ENCODE assay signal across 8 cellular contexts in genomic region chr11:57277845-57278720, GRCh38. TPM values are rescaled to one million over a fixed set of nuclear protein-coding genes. Genes with fewer than 3 reads are reported as not detected.
DNase-seq lines count a peak whose midpoint lies in the region; ATAC-seq and TF ChIP-seq lines count a peak whose summit lies in the region.

No MANE protein-coding gene starts in this region.

- H3K36me3 ChIP-seq in heart left ventricle (no peaks in the 10 kb centered on the region), psoas muscle (ENCODE audit: insufficient read depth in 1 of 2, low read depth in 1 of 2) (no peaks in the 10 kb centered on the region)

- intact Hi-C loops in CD4-positive, alpha-beta T cell (cut with DNase I, micrococcal nuclease) = no loop called here
- intact Hi-C loops in heart left ventricle (cut with DNase I) = loop anchor here in 4 of 10 donors (1.0 to 5.0 kb wide), 5 partner anchors 27 to 49 kb away; partner anchors contain the start of gene TNKS1BP1 (in 1 of the 4)
- intact Hi-C loops in psoas muscle (cut with DNase I) = no loop called here

- H3K27ac ChIP-seq in CD4-positive, alpha-beta T cell (ENCODE audit: low read depth, low read length) = no peak overlapping the region
- H3K27ac ChIP-seq in heart left ventricle = peak overlapping the region; percentile 40 to 94 (median 80)
- peak overlapping the region; percentile 73 for H3K27ac ChIP-seq in psoas muscle

- H3K27me3 Mint-ChIP-seq in CD4-positive, alpha-beta T cell = peaks cover 32% of the 10 kb centered on the region

- H3K27me3 ChIP-seq in CD4-positive, alpha-beta T cell (ENCODE audit: control insufficient read depth, insufficient read depth, low read length) = peaks cover 12% of the 10 kb centered on the region
- H3K27me3 ChIP-seq in heart left ventricle (no peaks in the 10 kb centered on the region), psoas muscle (ENCODE audit: insufficient read depth in 3 of 3, low read length in 2 of 3) (no peaks in the 10 kb centered on the region)

- CTCF ChIA-PET in CD4-positive, alpha-beta T cell (lab: Charles Lee) = no interaction called here

- POLR2A ChIA-PET in CD4-positive, alpha-beta T cell (lab: Charles Lee) = no interaction called here

- H3K27ac Mint-ChIP-seq in CD4-positive, alpha-beta T cell = no peak overlapping the region

- H3K9me3 Mint-ChIP-seq in CD4-positive, alpha-beta T cell = peaks cover 5% of the 10 kb centered on the region

- no peak for ATAC-seq in CD4-positive, alpha-beta T cell (ENCODE audit: poor library complexity)
- peak; percentile 76 for ATAC-seq in GM19035 (IDR thresholded peaks at IDR 0.05; ENCODE audit: unreplicated experiment)
- peak; percentile 67 for ATAC-seq in HG03520 (IDR thresholded peaks at IDR 0.05; ENCODE audit: unreplicated experiment)
- ATAC-seq in heart left ventricle = peak; percentile 13 to 81 (median 74)
- peak; percentile 82 to 93 (median 86) for ATAC-seq in psoas muscle
- ATAC-seq in HG03097 (IDR thresholded peaks at IDR 0.05; ENCODE audit: low FRiP score, unreplicated experiment) = no peak

- peak; percentile 59 for TF ChIP-seq CTCF in CD4-positive, alpha-beta T cell (IDR thresholded peaks at IDR 0.05)
- TF ChIP-seq CTCF in heart left ventricle (IDR thresholded peaks at IDR 0.05) (peak; percentile 60 to 90 (median 80)), psoas muscle (IDR thresholded peaks at IDR 0.05) (peak; percentile 77)

- WGBS in heart left ventricle, 4 donors = 7 to 10% (median 8%) methylated on average over 14 of the region's 14 CpGs
- 9 to 10% (median 10%) methylated on average over 14 of the region's 14 CpGs for WGBS in psoas muscle, 3 donors

- H3K4me1 Mint-ChIP-seq in CD4-positive, alpha-beta T cell (ENCODE audit: low read depth) = peaks cover 5% of the 10 kb centered on the region

- H3K4me3 ChIP-seq in heart left ventricle (peak overlapping the region in 2 of 12 donors; percentile 20 to 27), psoas muscle (peak overlapping the region; percentile 41)

- no peaks in the 10 kb centered on the region for H3K36me3 Mint-ChIP-seq in CD4-positive, alpha-beta T cell (ENCODE audit: low read depth)

- no peaks in the 10 kb centered on the region for H3K9me3 ChIP-seq in CD4-positive, alpha-beta T cell (ENCODE audit: control insufficient read depth, low read length)
- H3K9me3 ChIP-seq in heart left ventricle (peaks cover 0 to 9% (median 1%) of the 10 kb centered on the region in 12 donors), psoas muscle (no peaks in the 10 kb centered on the region)

- H3K4me3 Mint-ChIP-seq in CD4-positive, alpha-beta T cell = no peak overlapping the region

- no peak for TF ChIP-seq POLR2A in heart left ventricle (IDR thresholded peaks at IDR 0.05)

- DNase-seq in CD4-positive, alpha-beta T cell = peak in 1 of 10 experiments; percentile 11
- DNase-seq in NCI-H774 (lab: John Stamatoyannopoulos, UW) (peak; percentile 16), heart left ventricle (peak; percentile 72 to 80 (median 74)), psoas muscle (peak; percentile 71 to 84)
- peak; percentile 28 for DNase-seq in activated naive CD4-positive, alpha-beta T cell treated with anti-CD3 and anti-CD28 coated beads, Interleukin-2, amount 50 U/mL, for 16 hours

- H3K4me1 ChIP-seq in heart left ventricle (peaks cover 0 to 39% (median 24%) of the 10 kb centered on the region in 12 donors), psoas muscle (peaks cover 15% of the 10 kb centered on the region)

RNA-seq across cellular contexts. Expression of gene APLNR, which starts 41.0 kb away (rescaled TPM):
- total RNA-seq in CD4-positive, alpha-beta T cell = not detected
- total RNA-seq in heart left ventricle = 10 to 100 TPM in 4 of 9 donors, 1 to 10 TPM in 5; 5.7 to 63.3 (median 9.9) TPM
- polyA plus RNA-seq in heart left ventricle = 1 to 10 TPM; 1.1 to 8.9 TPM
- 10 to 100 TPM in 1 of 4 donors, 1 to 10 TPM in 3; 3.5 to 17.0 (median 4.4) TPM for total RNA-seq in psoas muscle
- 1 to 10 TPM in 2 of 3 donors, under 1 TPM in 1; 0.75 to 3.3 (median 2.6) TPM for polyA plus RNA-seq in psoas muscle

RNA-seq across cellular contexts. Expression of gene TNKS1BP1, which starts 46.7 kb away (rescaled TPM):
- 10 to 100 TPM; 12.9 to 13.2 TPM for total RNA-seq in CD4-positive, alpha-beta T cell
- total RNA-seq in heart left ventricle = 10 to 100 TPM; 25.3 to 68.3 (median 33.1) TPM
- 10 to 100 TPM; 36.9 to 45.3 TPM for polyA plus RNA-seq in heart left ventricle
- total RNA-seq in psoas muscle = 100 to 1,000 TPM in 2 of 4 donors, 10 to 100 TPM in 2; 63.9 to 288 (median 129) TPM
- 100 to 1,000 TPM in 1 of 3 donors, 10 to 100 TPM in 2; 76.9 to 121 (median 79.9) TPM for polyA plus RNA-seq in psoas muscle

RNA-seq across cellular contexts. Expression of gene SSRP1, which starts 57.6 kb away (rescaled TPM):
- 10 to 100 TPM; 36.7 to 41.2 TPM for total RNA-seq in CD4-positive, alpha-beta T cell
- total RNA-seq in heart left ventricle (10 to 100 TPM; 31.8 to 60.4 (median 41.6) TPM), psoas muscle (10 to 100 TPM; 69.0 to 94.0 (median 82.4) TPM)
- polyA plus RNA-seq in heart left ventricle (10 to 100 TPM; 21.8 to 86.5 TPM), psoas muscle (100 to 1,000 TPM; 101 to 138 (median 125) TPM)

Comparison
In these comparisons a context has a peak if more than half of its experiments do, and no peak if none do; other contexts are left out.
1. ATAC-seq: peak in GM19035 (single experiment), HG03520 (single experiment), heart left ventricle (4 of 4) and psoas muscle (4 of 4); none in CD4-positive, alpha-beta T cell (single experiment) and HG03097 (single experiment).
2. RNA of gene APLNR, which starts 41.0 kb away (total RNA-seq): 5.7 to 63.3 TPM in heart left ventricle and 3.5 to 17.0 TPM in psoas muscle; not detected in CD4-positive, alpha-beta T cell; every median in the first group is over 4 times any median in the second.
3. Peak in every context shown above with its lines, with median percentiles within 50 percentile points of each other: CTCF ChIP-seq.